8 cellular contexts compared by ENCODE assay signal in the genomic region with DNA sequence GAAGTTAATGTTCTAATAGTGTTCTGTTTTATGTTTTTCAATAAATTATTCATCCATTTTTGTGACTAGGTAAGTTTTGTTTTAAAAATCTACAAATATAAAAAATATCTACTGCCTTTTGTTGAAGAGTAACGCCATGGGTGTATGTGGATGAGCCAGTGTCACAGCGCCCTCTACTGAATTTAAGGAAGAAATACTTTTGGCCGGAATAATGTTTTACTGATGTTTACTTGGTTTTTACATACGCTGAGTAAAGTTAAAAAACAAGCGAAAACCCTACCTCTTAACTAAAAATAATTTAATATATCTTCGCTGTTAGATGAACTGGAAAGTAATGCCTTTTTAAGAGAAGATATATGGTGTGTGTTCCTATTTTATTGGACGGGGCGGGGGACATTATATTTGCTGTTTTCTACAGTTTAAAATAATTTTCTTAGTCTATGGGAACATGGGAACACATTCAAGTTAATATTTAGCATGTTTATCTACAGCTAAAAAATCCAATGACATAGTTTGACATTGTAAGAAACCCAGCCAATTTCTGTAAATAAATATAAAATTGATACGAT.
A peak's percentile ranks its signal among the peaks of the same experiment; 100 is the strongest.
DNase-seq lines count a peak whose midpoint lies in the region; ATAC-seq, FAIRE-seq and TF ChIP-seq lines count a peak whose summit lies in the region.

No MANE protein-coding gene starts in this region.

- ATAC-seq in GM21423 (IDR thresholded peaks at IDR 0.05; ENCODE audit: unreplicated experiment): peak; percentile 57
- ATAC-seq in RWPE2 (ENCODE audit: low read depth): peak; percentile 61; the same call in 2 of the 3 replicates
- peak; percentile 40 to 67 for ATAC-seq in naive B cell (ENCODE audit: low read depth in 2 of 2)
- ATAC-seq in HG02840 (IDR thresholded peaks at IDR 0.05; ENCODE audit: low FRiP score, unreplicated experiment): no peak

- no peak overlapping the region for H3K27ac ChIP-seq in RWPE2 (ENCODE audit: poor library complexity, severe bottlenecking)
- no peak overlapping the region for H3K27ac ChIP-seq in endothelial cell of umbilical vein (ENCODE audit: insufficient read depth, low read depth, low read length)

- TF ChIP-seq CTCF in RWPE2 (IDR thresholded peaks at IDR 0.05; ENCODE audit: poor library complexity, severe bottlenecking) (peak; percentile 94), endothelial cell of umbilical vein (IDR thresholded peaks at IDR 0.05; ENCODE audit: extremely low read depth in 1 of 2, insufficient read depth in 1 of 2, low read depth in 1 of 2, low read length in 2 of 2) (peak; percentile 54 to 61)

- no peaks in the 10 kb centered on the region for H4K20me1 ChIP-seq in endothelial cell of umbilical vein (replicated peaks; ENCODE audit: control insufficient read depth, extremely low read depth, insufficient read depth, low read length)

- TF ChIP-seq RAD21 in Ishikawa (IDR thresholded peaks at IDR 0.05; ENCODE audit: low read depth): peak; percentile 97

- H2AFZ ChIP-seq in endothelial cell of umbilical vein (ENCODE audit: low read depth, low read length): peak overlapping the region; percentile 29

- H3K36me3 ChIP-seq in RWPE2 (ENCODE audit: low read depth) (no peaks in the 10 kb centered on the region), endothelial cell of umbilical vein (ENCODE audit: control insufficient read depth in 2 of 2, extremely low read depth in 1 of 2, insufficient read depth in 2 of 2, low read length in 2 of 2) (no peaks in the 10 kb centered on the region)

- dilution Hi-C loops in endothelial cell of umbilical vein (cut with MboI; ENCODE audit: extremely low pct_ligation_motif_present, low sequenced_read_pairs): no loop called here

- H3K79me2 ChIP-seq in endothelial cell of umbilical vein (ENCODE audit: control insufficient read depth, insufficient read depth, low read length): no peaks in the 10 kb centered on the region

- H3K4me3 Mint-ChIP-seq in naive B cell: no peak overlapping the region

- no peaks in the 10 kb centered on the region for H3K4me1 Mint-ChIP-seq in naive B cell

- H3K36me3 Mint-ChIP-seq in naive B cell: no peaks in the 10 kb centered on the region

- no peaks in the 10 kb centered on the region for H3K9me3 ChIP-seq in RWPE2 (ENCODE audit: severe bottlenecking)
- no peaks in the 10 kb centered on the region for H3K9me3 ChIP-seq in endothelial cell of umbilical vein (replicated peaks; ENCODE audit: control insufficient read depth, insufficient read depth, low read length)

- BruUV-seq in endothelial cell of umbilical vein (replicated peaks; lab: Mats Ljungman, UMichigan): no TSS peak

- POLR2A ChIA-PET in endothelial cell of umbilical vein (lab: Charles Lee): no interaction called here

- H3K4me2 ChIP-seq in endothelial cell of umbilical vein (ENCODE audit: insufficient read depth, low read length): peak overlapping the region; percentile 42

- peak; percentile 50 for DNase-seq in SIG-M5 treated with dmso at 0.1 percent for 504 hours (lab: John Stamatoyannopoulos, UW; ENCODE audit: unreplicated experiment)
- DNase-seq in SIG-M5 (lab: John Stamatoyannopoulos, UW): no peak
- no peak for DNase-seq in RWPE2 (ENCODE audit: low spot score)
- peak; percentile 52 for DNase-seq in endothelial cell of umbilical vein (ENCODE audit: low read depth, low spot score)
- peak; percentile 25 for DNase-seq in naive B cell

- no peaks in the 10 kb centered on the region for H3K9me1 ChIP-seq in endothelial cell of umbilical vein (replicated peaks; ENCODE audit: control insufficient read depth, extremely low read depth, insufficient read depth, low read length)

- peak; percentile 63 for FAIRE-seq in endothelial cell of umbilical vein (lab: Jason Lieb, UNC)

- no peaks in the 10 kb centered on the region for H3K9me3 Mint-ChIP-seq in naive B cell

- intact Hi-C loops in endothelial cell of umbilical vein (cut with micrococcal nuclease): loop anchor here (1.0 kb wide), 4 partner anchors 109 to 686 kb away; no protein-coding TSS in a partner anchor

- H3K27me3 ChIP-seq in RWPE2 (ENCODE audit: insufficient read depth, poor library complexity, severe bottlenecking): no peaks in the 10 kb centered on the region
- H3K27me3 ChIP-seq in endothelial cell of umbilical vein (ENCODE audit: control insufficient read depth in 2 of 2, insufficient read depth in 2 of 2, low read length in 2 of 2): no peaks in the 10 kb centered on the region

- TF ChIP-seq EP300 in Ishikawa (IDR thresholded peaks at IDR 0.05; ENCODE audit: borderline replicate concordance): no peak

- no peak overlapping the region for H3K4me3 ChIP-seq in RWPE2 (ENCODE audit: severe bottlenecking)
- H3K4me3 ChIP-seq in endothelial cell of umbilical vein (replicated peaks in 1 of 3; ENCODE audit: insufficient read depth in 1 of 3, low read depth in 1 of 3, low read length in 3 of 3): no peak overlapping the region

- no peak overlapping the region for H3K27ac Mint-ChIP-seq in naive B cell

- no peak overlapping the region for H3K9ac ChIP-seq in endothelial cell of umbilical vein (replicated peaks; ENCODE audit: extremely low read depth, insufficient read depth, low read length)

- CTCF ChIA-PET in endothelial cell of umbilical vein (lab: Charles Lee): interaction anchor here (1.1 to 6.3 kb wide), 4 partner anchors 11 to 352 kb away, joined by 3 to 72 read pairs (median 14); partner anchors contain the start of gene TMEM192

- TF ChIP-seq POLR2A in endothelial cell of umbilical vein (IDR thresholded peaks at IDR 0.05; ENCODE audit: low read depth, low read length): no peak

- H3K4me1 ChIP-seq in RWPE2 (ENCODE audit: insufficient read depth, poor library complexity, severe bottlenecking): peaks cover 5% of the 10 kb centered on the region
- H3K4me1 ChIP-seq in endothelial cell of umbilical vein (ENCODE audit: control insufficient read depth, extremely low read depth, insufficient read depth, low read length): no peaks in the 10 kb centered on the region

- H3K27me3 Mint-ChIP-seq in naive B cell: peaks cover 0 to 9% (median 6%) of the 10 kb centered on the region in 3 donors

TF ChIP-seq in Ishikawa, 13 proteins besides CTCF, POLR2A, EP300 and RAD21:
- TF ChIP-seq ZBTB7A (IDR thresholded peaks at IDR 0.05; ENCODE audit: low read depth) (no peak), NFIC (IDR thresholded peaks at IDR 0.05) (no peak), FOXM1 (IDR thresholded peaks at IDR 0.05; ENCODE audit: borderline replicate concordance, low read depth) (no peak), TEAD4 (IDR thresholded peaks at IDR 0.05) (no peak), TCF12 (IDR thresholded peaks at IDR 0.05; ENCODE audit: low read depth) (no peak)
- TF ChIP-seq, protein P1, sequence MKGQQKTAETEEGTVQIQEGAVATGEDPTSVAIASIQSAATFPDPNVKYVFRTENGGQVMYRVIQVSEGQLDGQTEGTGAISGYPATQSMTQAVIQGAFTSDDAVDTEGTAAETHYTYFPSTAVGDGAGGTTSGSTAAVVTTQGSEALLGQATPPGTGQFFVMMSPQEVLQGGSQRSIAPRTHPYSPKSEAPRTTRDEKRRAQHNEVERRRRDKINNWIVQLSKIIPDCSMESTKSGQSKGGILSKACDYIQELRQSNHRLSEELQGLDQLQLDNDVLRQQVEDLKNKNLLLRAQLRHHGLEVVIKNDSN (IDR thresholded peaks at IDR 0.05): no peak
TF ChIP-seq in Ishikawa: peak in this region for 0.

TF ChIP-seq in endothelial cell of umbilical vein, 7 proteins besides CTCF, POLR2A, EP300 and RAD21:
- TF ChIP-seq EZH2 (IDR thresholded peaks at IDR 0.05; ENCODE audit: borderline replicate concordance, low read depth, low read length, severe bottlenecking) (no peak), MYC (IDR thresholded peaks at IDR 0.05; ENCODE audit: low read depth, low read length) (no peak), GATA2 (IDR thresholded peaks at IDR 0.05; ENCODE audit: insufficient read depth, insufficient read length, low read depth, low read length) (no peak), FOS (IDR thresholded peaks at IDR 0.05; ENCODE audit: borderline replicate concordance, insufficient read depth, low read length) (no peak), POLR2AphosphoS5 (IDR thresholded peaks at IDR 0.05; ENCODE audit: insufficient read depth, low read depth, low read length) (no peak), JUN (IDR thresholded peaks at IDR 0.05; ENCODE audit: borderline replicate concordance, insufficient read depth, insufficient read length, low read depth) (no peak), MAX (IDR thresholded peaks at IDR 0.05; ENCODE audit: insufficient read depth, insufficient read length) (no peak)
TF ChIP-seq in endothelial cell of umbilical vein: peak in this region for 0.

Comparison
In these comparisons a context has a peak if more than half of its experiments do, and no peak if none do; other contexts are left out.
1. DNase-seq: peak in SIG-M5 treated with dmso at 0.1 percent for 504 hours (single experiment), endothelial cell of umbilical vein (single experiment) and naive B cell (single experiment); none in SIG-M5 (single experiment) and RWPE2 (single experiment).